Comparison of ENCODE assay signal across 16 cellular contexts in the genomic region with DNA sequence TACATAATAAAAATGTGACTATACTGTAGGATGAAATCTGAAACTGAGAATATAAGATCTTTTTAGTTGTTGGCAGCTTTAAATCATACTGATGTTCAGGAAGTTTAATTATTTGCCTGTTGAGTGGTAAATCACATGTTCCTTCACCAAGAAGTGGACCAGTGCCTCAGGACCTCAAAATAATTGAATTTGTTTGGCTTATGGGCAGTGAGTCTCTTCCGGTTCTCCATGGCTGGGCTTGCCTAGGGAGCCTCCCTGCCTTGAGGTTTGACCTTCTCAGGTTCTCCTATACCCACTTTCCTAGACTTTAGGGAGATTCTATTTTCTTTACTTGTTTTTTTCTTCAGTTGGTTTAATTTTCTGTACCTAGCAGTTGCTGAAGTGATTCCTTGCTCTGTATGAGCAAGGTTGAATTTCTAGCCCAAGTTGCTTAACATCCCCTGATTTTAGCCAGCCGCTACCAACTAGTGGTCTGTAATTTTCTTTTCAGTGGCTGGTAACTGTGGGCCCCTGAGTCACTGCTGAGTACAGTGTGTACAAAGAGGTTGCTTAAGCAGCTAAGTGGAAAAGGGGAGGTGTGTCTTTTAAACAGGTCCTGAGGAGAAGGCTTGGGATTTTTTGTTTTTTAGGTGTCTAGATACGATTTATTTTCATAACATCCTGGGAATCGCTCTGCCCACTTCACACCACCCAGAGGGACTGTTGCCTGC.
A peak's percentile ranks its signal among the peaks of the same experiment; 100 is the strongest.
DNase-seq lines count a peak whose midpoint lies in the region; ATAC-seq and TF ChIP-seq lines count a peak whose summit lies in the region.
"Had no signal": no experiment of that assay in that cellular context is flagged by ENCODE, and none has a peak within 500 bp of the region (broad histone marks: within the 10 kb centered on the region; RNA-seq: fewer than 3 reads in every experiment).

No MANE protein-coding gene starts in this region.

- no peaks in the 10 kb centered on the region for H3K9me3 ChIP-seq in esophagus squamous epithelium
- H3K9me3 ChIP-seq: ovary, SJSA1 had no signal

- no peak overlapping the region for H2AFZ ChIP-seq in ACC112 (ENCODE audit: low read length, unreplicated experiment)

- H3K27ac ChIP-seq in ACC112 (ENCODE audit: low read depth, low read length), result peak overlapping the region; percentile 38; the same call in 1 of the 2 replicates
- peak overlapping the region; percentile 21 to 76 (median 61) for H3K27ac ChIP-seq in esophagus squamous epithelium
- H3K27ac ChIP-seq: SJSA1 had no signal

- intact Hi-C loops in esophagus squamous epithelium (cut with DNase I), result no loop called here

- 80 to 87% methylated on average over 4 of the region's 4 CpGs for whole genome bisulfite sequencing in esophagus squamous epithelium, 2 donors

- H3K27me3 ChIP-seq in ACC112 (ENCODE audit: insufficient read depth, low read length), result no peaks in the 10 kb centered on the region
- no peaks in the 10 kb centered on the region for H3K27me3 ChIP-seq in esophagus squamous epithelium
- H3K27me3 ChIP-seq: ovary, SJSA1 had no signal

- peak; percentile 39 for DNase-seq in NCI-H226
- DNase-seq in esophagus squamous epithelium (lab: John Stamatoyannopoulos, UW), result no peak
- no peak for DNase-seq in omental fat pad (ENCODE audit: low spot score)
- no peak for DNase-seq in midbrain (lab: John Stamatoyannopoulos, UW)
- DNase-seq in anterior cingulate cortex (lab: John Stamatoyannopoulos, UW), result no peak
- DNase-seq in activated CD4-positive, alpha-beta T cell treated with anti-CD3 and anti-CD28 coated beads for 4 hours, result no peak
- DNase-seq: activated B cell treated with CpG ODN at 0.5 μM for 24 hours; activated T-cell treated with anti-CD3 and anti-CD28 coated beads, Interleukin-2, amount 50 U/mL, for 48 hours; caudate nucleus; DMS53; stimulated activated CD4-positive, alpha-beta T cell treated with anti-CD3 and anti-CD28 coated beads, Interleukin-4, amount 100 ng/mL, for 24 hours had no signal

- no peak for TF ChIP-seq CTCF in esophagus squamous epithelium (IDR thresholded peaks at IDR 0.05)
- no peak for TF ChIP-seq CTCF in omental fat pad (IDR thresholded peaks at IDR 0.05)

- H3K4me3 ChIP-seq in ACC112 (ENCODE audit: low read depth, low read length), result no peak overlapping the region
- H3K4me3 ChIP-seq in esophagus squamous epithelium, result no peak overlapping the region
- H3K4me3 ChIP-seq: ovary, SJSA1 had no signal

- ATAC-seq in omental fat pad (ENCODE audit: low FRiP score) (peak; percentile 85), GM21825 (IDR thresholded peaks at IDR 0.05; ENCODE audit: unreplicated experiment) (no peak)
- ATAC-seq: left lobe of liver had no signal

- no peak for TF ChIP-seq POLR2A in esophagus squamous epithelium (IDR thresholded peaks at IDR 0.05)

- peaks cover 45% of the 10 kb centered on the region for H3K4me1 ChIP-seq in ACC112 (ENCODE audit: control insufficient read depth, insufficient read depth, low read length, unreplicated experiment)
- peaks cover 0 to 55% (median 26%) of the 10 kb centered on the region in 3 donors for H3K4me1 ChIP-seq in esophagus squamous epithelium

- no peaks in the 10 kb centered on the region; the same call in 1 of the 2 replicates for H3K36me3 ChIP-seq in ACC112 (ENCODE audit: insufficient read depth, low read length)
- H3K36me3 ChIP-seq in esophagus squamous epithelium, result peaks cover 0 to 25% (median 0%) of the 10 kb centered on the region in 3 donors
- H3K36me3 ChIP-seq: ovary had no signal

- no peaks in the 10 kb centered on the region for H3K79me2 ChIP-seq in ACC112 (ENCODE audit: control insufficient read depth, insufficient read depth, low read length, unreplicated experiment)
